8 cellular contexts compared by ENCODE assay signal in the genomic region with DNA sequence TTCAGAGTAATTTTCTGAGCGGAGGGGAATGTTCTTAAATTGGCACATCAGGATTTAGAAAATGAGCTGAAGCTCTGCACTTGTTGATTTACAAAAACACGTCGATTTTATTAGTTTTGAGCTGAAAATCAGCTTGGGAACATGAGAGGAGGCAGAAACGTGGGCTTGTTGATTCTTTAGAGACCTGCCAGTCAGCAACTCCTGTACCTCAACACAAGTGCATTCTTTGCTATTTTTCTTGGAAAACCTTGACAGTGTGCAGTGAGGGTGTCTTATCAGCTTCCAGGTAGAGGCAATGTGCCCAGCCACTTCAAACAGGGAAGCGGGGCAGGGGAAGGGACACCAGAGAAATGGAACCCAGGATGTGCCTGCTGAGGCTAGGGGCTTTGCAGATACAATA.
"Had no signal": no experiment of that assay in that cellular context is flagged by ENCODE, and none has a peak within 500 bp of the region (broad histone marks: within the 10 kb centered on the region; RNA-seq: fewer than 3 reads in every experiment).

No MANE protein-coding gene starts in this region.

- H2AFZ ChIP-seq: GM23248 had no signal

- DNase-seq: GM23248, H7, HFFc6, IMR-90, KG1 had no signal

- H3K36me3 ChIP-seq: HAP-1 had no signal

- H3K9me3 Mint-ChIP-seq: HFFc6 had no signal

- H3K4me3 ChIP-seq: GM23248, HAP-1, K562 had no signal

- H3K27ac ChIP-seq: GM23248 had no signal

- H3K27ac Mint-ChIP-seq: HFFc6 had no signal

- ATAC-seq: HCT116, K562 had no signal

- H3K4me3 Mint-ChIP-seq: HFFc6 had no signal

- H3K4me1 ChIP-seq: HAP-1 had no signal
